In genomic region chr1:119926553-119926952, GRCh38 we compare ENCODE assay signal across 20 cellular contexts. TPM values are rescaled to one million over a fixed set of nuclear protein-coding genes. Genes with fewer than 3 reads are reported as not detected.
A peak's percentile ranks its signal among the peaks of the same experiment; 100 is the strongest.
DNase-seq lines count a peak whose midpoint lies in the region; ATAC-seq and TF ChIP-seq lines count a peak whose summit lies in the region.
"Had no signal": no experiment of that assay in that cellular context is flagged by ENCODE, and none has a peak within 500 bp of the region (broad histone marks: within the 10 kb centered on the region; RNA-seq: fewer than 3 reads in every experiment).

No MANE protein-coding gene starts in this region.

- H3K27me3 ChIP-seq in adipocyte (replicated peaks; ENCODE audit: control insufficient read depth, insufficient read depth, low read length) (no peaks in the 10 kb centered on the region), left lung (no peaks in the 10 kb centered on the region)

- H3K9me3 Mint-ChIP-seq in stimulated activated effector memory CD8-positive, alpha-beta T cell treated with anti-CD3 and anti-CD28 coated beads, Interleukin-12 subunit alpha, Interleukin-12 subunit beta, amount 100 ng/mL, for 72 hours: no peaks in the 10 kb centered on the region

- H3K4me1 Mint-ChIP-seq in stimulated activated effector memory CD8-positive, alpha-beta T cell treated with anti-CD3 and anti-CD28 coated beads, Interleukin-12 subunit alpha, Interleukin-12 subunit beta, amount 100 ng/mL, for 72 hours: peaks cover 6% of the 10 kb centered on the region
- H3K4me1 Mint-ChIP-seq: CD4-positive, alpha-beta memory T cell had no signal

- no peak overlapping the region for H3K4me3 Mint-ChIP-seq in stimulated activated effector memory CD8-positive, alpha-beta T cell treated with anti-CD3 and anti-CD28 coated beads, Interleukin-12 subunit alpha, Interleukin-12 subunit beta, amount 100 ng/mL, for 72 hours
- H3K4me3 Mint-ChIP-seq: CD4-positive, alpha-beta memory T cell had no signal

- DNase-seq in LHCN-M2 (ENCODE audit: low read depth): peak; percentile 10
- no peak for DNase-seq in adipocyte (ENCODE audit: low read depth)
- no peak for DNase-seq in left lung
- no peak for DNase-seq in stimulated activated effector memory CD8-positive, alpha-beta T cell treated with anti-CD3 and anti-CD28 coated beads, Interleukin-12 subunit alpha, Interleukin-12 subunit beta, amount 100 ng/mL, for 72 hours (ENCODE audit: low spot score in 2 of 2)
- no peak for DNase-seq in HuH-7 (ENCODE audit: low spot score)
- DNase-seq in RPMI8226: no peak
- no peak for DNase-seq in DMS53 (lab: John Stamatoyannopoulos, UW)
- DNase-seq: 8988T; C1 segment of cervical spinal cord; Calu3; CD4-positive, alpha-beta memory T cell; COR-L47; DND-41; GM23248; H7; HCEC 1CT had no signal

- peaks cover 88% of the 10 kb centered on the region for H3K36me3 ChIP-seq in adipocyte (ENCODE audit: control insufficient read depth, insufficient read depth, low read length, severe bottlenecking)
- peaks cover 0 to 89% of the 10 kb centered on the region in 2 donors for H3K36me3 ChIP-seq in left lung

- peak overlapping the region; percentile 67 for H3K27ac Mint-ChIP-seq in stimulated activated effector memory CD8-positive, alpha-beta T cell treated with anti-CD3 and anti-CD28 coated beads, Interleukin-12 subunit alpha, Interleukin-12 subunit beta, amount 100 ng/mL, for 72 hours

- H3K9me3 ChIP-seq in adipocyte (ENCODE audit: control insufficient read depth, low read length): no peaks in the 10 kb centered on the region
- no peaks in the 10 kb centered on the region for H3K9me3 ChIP-seq in left lung
- H3K9me3 ChIP-seq: A549 had no signal

- peaks cover 87% of the 10 kb centered on the region for H3K36me3 Mint-ChIP-seq in stimulated activated effector memory CD8-positive, alpha-beta T cell treated with anti-CD3 and anti-CD28 coated beads, Interleukin-12 subunit alpha, Interleukin-12 subunit beta, amount 100 ng/mL, for 72 hours

- H3K9ac ChIP-seq in adipocyte (ENCODE audit: low read length): peak overlapping the region; percentile 14
- H3K9ac ChIP-seq: GM23248 had no signal

- H3K4me1 ChIP-seq in adipocyte (ENCODE audit: control insufficient read depth, insufficient read depth, low read length) (peaks cover 35% of the 10 kb centered on the region), left lung (no peaks in the 10 kb centered on the region)
- H3K4me1 ChIP-seq: A549 had no signal

- intact Hi-C loops in left lung (cut with DNase I): no loop called here

- TF ChIP-seq CTCF in left lung (IDR thresholded peaks at IDR 0.05): no peak

- peak; percentile 12 for ATAC-seq in left lung
- ATAC-seq in stimulated activated effector memory CD8-positive, alpha-beta T cell treated with anti-CD3 and anti-CD28 coated beads, Interleukin-12 subunit alpha, Interleukin-12 subunit beta, amount 100 ng/mL, for 72 hours: no peak
- ATAC-seq in GM21526 (IDR thresholded peaks at IDR 0.05; ENCODE audit: low FRiP score, unreplicated experiment): no peak
- ATAC-seq: A549 had no signal

- no peak overlapping the region for H3K4me3 ChIP-seq in adipocyte (ENCODE audit: low read length)
- H3K4me3 ChIP-seq in left lung: no peak overlapping the region
- H3K4me3 ChIP-seq: A549, GM23248 had no signal

- no peak overlapping the region for H3K27ac ChIP-seq in left lung
- H3K27ac ChIP-seq: A549, GM23248 had no signal

RNA-seq across cellular contexts. Expression of gene ADAM30, which starts 30.2 kb away (rescaled TPM):
- total RNA-seq in LHCN-M2 (2014; rRNA removed) (not detected in 2 replicates), left lung (not detected)
- not detected for polyA plus RNA-seq in LHCN-M2 (2012)
- total RNA-seq: Calu3; CD4-positive, alpha-beta memory T cell; GM23248; H1; H7 had no signal
- polyA plus RNA-seq: A549; BJ; CD4-positive, alpha-beta memory T cell; GM23248; H1 had no signal
